In the genomic region with DNA sequence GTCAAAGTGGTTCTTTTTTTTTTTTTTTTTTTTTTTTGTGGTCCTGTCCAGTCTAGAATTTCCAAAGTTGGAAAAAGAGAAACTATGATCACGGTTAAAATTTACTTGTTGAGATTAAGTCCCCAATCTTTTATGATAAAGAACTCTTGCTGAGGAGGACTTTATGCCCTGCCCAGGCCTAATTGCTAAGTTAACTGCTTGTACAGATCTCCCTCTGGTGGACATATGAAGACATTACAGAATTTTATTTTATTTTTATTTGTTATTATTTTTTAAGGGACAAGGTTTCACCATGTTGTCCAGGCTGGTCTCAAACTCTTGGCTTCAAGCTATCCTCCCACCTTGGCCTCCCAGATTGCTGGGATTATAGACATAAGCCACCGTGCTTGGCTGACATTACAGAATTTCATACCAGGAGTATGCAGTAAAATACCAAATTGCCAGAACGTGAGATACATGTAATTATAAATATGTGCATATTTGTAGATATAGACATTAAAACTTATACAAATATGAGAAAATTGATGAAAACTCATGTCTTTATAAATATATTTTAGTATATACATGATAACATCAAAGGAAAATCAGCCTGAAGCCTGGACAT, we compare ENCODE assay signal across 8 cellular contexts.
DNase-seq lines count a peak whose midpoint lies in the region; ATAC-seq and TF ChIP-seq lines count a peak whose summit lies in the region.

No MANE protein-coding gene starts in this region.

- intact Hi-C loops in dorsolateral prefrontal cortex (cut with DNase I) = loop anchor here in 1 of 2 donors (10.0 kb wide), 1 partner anchor 408 kb away; a partner anchor contains a TSS

- no peak for ATAC-seq in GM18505 (IDR thresholded peaks at IDR 0.05; ENCODE audit: unreplicated experiment)

- no peaks in the 10 kb centered on the region for H3K79me2 ChIP-seq in OCI-LY1 (ENCODE audit: insufficient read depth, low read length)

- H3K9me3 ChIP-seq in OCI-LY1 (ENCODE audit: low read length) = no peaks in the 10 kb centered on the region

- H3K27ac ChIP-seq in OCI-LY1 (ENCODE audit: low read depth, low read length, poor library complexity, severe bottlenecking) (no peak overlapping the region), dorsolateral prefrontal cortex (no peak overlapping the region)

- H3K9me2 ChIP-seq in OCI-LY1 (ENCODE audit: low read depth, low read length) = no peaks in the 10 kb centered on the region

- H3K4me3 ChIP-seq in OCI-LY1 (ENCODE audit: low read depth, low read length, poor library complexity, severe bottlenecking) (no peak overlapping the region), dorsolateral prefrontal cortex (no peak overlapping the region)

- no peak overlapping the region for H3K9ac ChIP-seq in OCI-LY1 (ENCODE audit: low read length)

- H4K20me1 ChIP-seq in OCI-LY1 (ENCODE audit: insufficient read depth, low read length) = no peaks in the 10 kb centered on the region

- in situ Hi-C loops in GM13977 (cut with MboI; ENCODE audit: low pct_unique_long_range_greater_than_20kb, low sequenced_read_pairs, unreplicated experiment) = loop anchor here (25.0 kb wide), 1 partner anchor 1066 kb away; no protein-coding TSS in a partner anchor

- no peak for TF ChIP-seq POLR2A in GM18505 (IDR thresholded peaks at IDR 0.05; ENCODE audit: borderline replicate concordance, extremely low read depth, insufficient read depth, insufficient read length)

- no peaks in the 10 kb centered on the region for H3K4me1 ChIP-seq in OCI-LY1 (ENCODE audit: insufficient read depth, low read length, severe bottlenecking)

- H3F3A ChIP-seq in OCI-LY1 (ENCODE audit: insufficient read depth, low read length) = no peaks in the 10 kb centered on the region

- no peaks in the 10 kb centered on the region for H3K36me3 ChIP-seq in OCI-LY1 (ENCODE audit: insufficient read depth, low read length)

- H3K4me2 ChIP-seq in OCI-LY1 (ENCODE audit: low read length) = no peak overlapping the region

- TF ChIP-seq CTCF in AG09319 (IDR thresholded peaks at IDR 0.05; ENCODE audit: low read depth, low read length) = peak; percentile 52
- peak; percentile 52 for TF ChIP-seq CTCF in GM13977 (IDR thresholded peaks at IDR 0.05; ENCODE audit: extremely low read depth, insufficient read depth, missing control alignments)
- peak; percentile 43 for TF ChIP-seq CTCF in OCI-LY1 (IDR thresholded peaks at IDR 0.05; ENCODE audit: low read length)
- TF ChIP-seq CTCF in dorsolateral prefrontal cortex (IDR thresholded peaks at IDR 0.05 in 54 of 56, conservative IDR thresholded peaks at IDR 0.05 in 2 of 56; ENCODE audit: low read depth in 1 of 56, partially characterized antibody in 56 of 56) = peak; percentile 61 to 94 (median 76)

- no peak overlapping the region for H2AFZ ChIP-seq in OCI-LY1 (ENCODE audit: low read length)

- DNase-seq in AG09319 (ENCODE audit: extremely low read depth, low read depth) (peak; percentile 48), GM13977 (ENCODE audit: low spot score) (peak; percentile 55), HS-27A (ENCODE audit: low read depth) (peak; percentile 5), dorsolateral prefrontal cortex (peak in 1 of 10 donors; percentile 18), middle frontal gyrus (ENCODE audit: extremely low spot score, low spot score) (peak; percentile 20)
- DNase-seq in effector CD4-positive, alpha-beta T cell = no peak

- no peaks in the 10 kb centered on the region; the same call in 1 of the 2 replicates for H3K27me3 ChIP-seq in OCI-LY1 (ENCODE audit: insufficient read depth, low read length)
- H3K27me3 ChIP-seq in dorsolateral prefrontal cortex = peaks cover 0 to 8% (median 0%) of the 10 kb centered on the region in 45 donors
